ENCODE assay signal across 8 cellular contexts in genomic region chr19:11639245-11639601, GRCh38. TPM values are rescaled to one million over a fixed set of nuclear protein-coding genes. Genes with fewer than 3 reads are reported as not detected.
DNase-seq lines count a peak whose midpoint lies in the region; TF ChIP-seq lines count a peak whose summit lies in the region.

No MANE protein-coding gene starts in this region.

- H3K27ac ChIP-seq in Karpas-422 (ENCODE audit: low read length): no peak overlapping the region
- H3K27ac ChIP-seq in osteoblast (ENCODE audit: low read depth, low read length): no peak overlapping the region

- no peaks in the 10 kb centered on the region for H3K9me2 ChIP-seq in Karpas-422 (replicated peaks; ENCODE audit: insufficient read depth, low read length)

- H3K4me3 ChIP-seq in Karpas-422 (ENCODE audit: low read length) (no peak overlapping the region), osteoblast (ENCODE audit: insufficient read depth, low read length) (no peak overlapping the region)

- H3K36me3 ChIP-seq in ES-I3 (ENCODE audit: insufficient read depth, low read length) (no peaks in the 10 kb centered on the region), Karpas-422 (ENCODE audit: insufficient read depth, low read length) (no peaks in the 10 kb centered on the region), osteoblast (ENCODE audit: insufficient read depth, low read length) (no peaks in the 10 kb centered on the region)

- H3K4me1 ChIP-seq in ES-I3 (ENCODE audit: insufficient read depth, low read length): no peaks in the 10 kb centered on the region
- peaks cover 9% of the 10 kb centered on the region for H3K4me1 ChIP-seq in Karpas-422 (ENCODE audit: low read length)
- no peaks in the 10 kb centered on the region for H3K4me1 ChIP-seq in osteoblast (ENCODE audit: insufficient read depth, low read length)

- H3K4me2 ChIP-seq in Karpas-422 (ENCODE audit: low read depth, low read length, poor library complexity, severe bottlenecking): peak overlapping the region; percentile 72
- peak overlapping the region; percentile 96 for H3K4me2 ChIP-seq in osteoblast (ENCODE audit: insufficient read depth, low read length)

- H4K20me1 ChIP-seq in Karpas-422 (ENCODE audit: insufficient read depth, low read depth, low read length) (no peaks in the 10 kb centered on the region), osteoblast (ENCODE audit: insufficient read depth, low read length) (no peaks in the 10 kb centered on the region)

- no peaks in the 10 kb centered on the region for H3K79me2 ChIP-seq in Karpas-422 (ENCODE audit: low read length)
- H3K79me2 ChIP-seq in osteoblast (ENCODE audit: insufficient read depth, low read length): peaks cover 2% of the 10 kb centered on the region

- no peaks in the 10 kb centered on the region for H3K9me3 Mint-ChIP-seq in endothelial cell (ENCODE audit: unreplicated experiment)

- TF ChIP-seq CTCF in endothelial cell (IDR thresholded peaks at IDR 0.05; ENCODE audit: unreplicated experiment) (no peak), osteoblast (IDR thresholded peaks at IDR 0.05; ENCODE audit: extremely low read depth, low read depth, low read length) (no peak)

- peaks cover 2% of the 10 kb centered on the region for H3K27me3 Mint-ChIP-seq in endothelial cell (ENCODE audit: unreplicated experiment)

- H3K36me3 Mint-ChIP-seq in endothelial cell (ENCODE audit: low read depth, unreplicated experiment): no peaks in the 10 kb centered on the region

- H3K27me3 ChIP-seq in Karpas-422 (ENCODE audit: low read length) (no peaks in the 10 kb centered on the region), osteoblast (ENCODE audit: insufficient read depth, low read length) (no peaks in the 10 kb centered on the region)

- H3K4me3 Mint-ChIP-seq in endothelial cell (ENCODE audit: unreplicated experiment): peak overlapping the region; percentile 77

- no peak for DNase-seq in Karpas-422
- DNase-seq in endothelial cell (ENCODE audit: low spot score): no peak
- no peak for DNase-seq in osteoblast (ENCODE audit: insufficient read length, low spot score, missing footprints)
- no peak for DNase-seq in NCI-H2227 (lab: John Stamatoyannopoulos, UW; ENCODE audit: unreplicated experiment)
- no peak for DNase-seq in NCI-H345 (lab: John Stamatoyannopoulos, UW)
- no peak for DNase-seq in germinal center (ENCODE audit: low spot score)
- DNase-seq in stimulated activated CD8-positive, alpha-beta memory T cell treated with anti-CD3 and anti-CD28 coated beads, Interleukin-4, amount 100 ng/mL, for 48 hours: no peak

- H3K9me3 ChIP-seq in ES-I3 (ENCODE audit: control insufficient read depth, insufficient read depth, low read length): no peaks in the 10 kb centered on the region
- no peaks in the 10 kb centered on the region for H3K9me3 ChIP-seq in Karpas-422 (ENCODE audit: low read length)
- H3K9me3 ChIP-seq in osteoblast (ENCODE audit: low read depth, low read length): no peaks in the 10 kb centered on the region

- H3K9ac ChIP-seq in ES-I3 (ENCODE audit: low read depth, low read length) (peak overlapping the region; percentile 73), Karpas-422 (ENCODE audit: low read length) (peak overlapping the region; percentile 37; the same call in 1 of the 2 replicates)

- no peak overlapping the region for H3K27ac Mint-ChIP-seq in endothelial cell (ENCODE audit: unreplicated experiment)

- H3K4me1 Mint-ChIP-seq in endothelial cell (ENCODE audit: unreplicated experiment): no peaks in the 10 kb centered on the region

- H2AFZ ChIP-seq in Karpas-422 (ENCODE audit: low read length): no peak overlapping the region
- H2AFZ ChIP-seq in osteoblast (ENCODE audit: low read length): peak overlapping the region; percentile 66

RNA-seq across cellular contexts. Expression of gene ZNF627, which starts 41.9 kb away (rescaled TPM):
- total RNA-seq in Karpas-422 (2014; rRNA removed; shearing (Covaris generic); ENCODE audit: low replicate concordance): 19.9 and 27.7 TPM in 2 replicates
- total RNA-seq in endothelial cell (ENCODE audit: unreplicated experiment): 21.9 TPM
- 18.9 and 20.3 TPM in 2 replicates for total RNA-seq in osteoblast
